16 cellular contexts compared by ENCODE assay signal in the genomic region with DNA sequence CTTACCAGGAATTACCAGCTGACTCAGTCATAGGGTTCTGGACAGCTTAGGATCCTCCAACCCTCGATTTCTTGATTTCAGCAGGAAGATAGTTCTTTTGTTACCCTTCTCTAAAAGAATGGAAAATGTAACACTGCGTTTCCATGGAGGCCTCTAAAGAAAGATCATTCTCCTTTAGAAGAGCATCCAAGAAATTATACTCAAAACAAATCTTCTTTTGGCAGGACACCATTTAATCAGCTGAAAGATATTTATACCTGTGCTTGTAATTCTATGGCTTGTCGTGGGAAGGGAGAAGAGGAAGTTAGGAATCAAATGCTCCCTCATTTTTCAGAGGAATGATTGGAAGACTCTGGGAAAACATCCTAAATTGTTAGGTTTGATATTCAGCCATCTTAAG.
DNase-seq lines count a peak whose midpoint lies in the region; ATAC-seq and TF ChIP-seq lines count a peak whose summit lies in the region.
"Had no signal": no experiment of that assay in that cellular context is flagged by ENCODE, and none has a peak within 500 bp of the region (broad histone marks: within the 10 kb centered on the region; RNA-seq: fewer than 3 reads in every experiment).

No MANE protein-coding gene starts in this region.

- no peaks in the 10 kb centered on the region for H4K20me1 ChIP-seq in neural progenitor cell (ENCODE audit: low read depth)
- H4K20me1 ChIP-seq: BLaER1 treated with 17β-estradiol and CSF1 and Interleukin-3, amounts not matched to agents 10 nM and 100 nM had no signal

- no peak overlapping the region for H3K9ac ChIP-seq in neural progenitor cell
- H3K9ac ChIP-seq: BLaER1 treated with 17β-estradiol and CSF1 and Interleukin-3, amounts not matched to agents 10 nM and 100 nM; GM23248 had no signal

- no peaks in the 10 kb centered on the region for H3K9me3 ChIP-seq in neural progenitor cell (ENCODE audit: low read depth)

- peak overlapping the region; percentile 10 for H3K4me2 ChIP-seq in neural progenitor cell
- H3K4me2 ChIP-seq: BLaER1 treated with 17β-estradiol and CSF1 and Interleukin-3, amounts not matched to agents 10 nM and 100 nM had no signal

- H3K27me3 Mint-ChIP-seq in glutamatergic neuron (ENCODE audit: unreplicated experiment) (peaks cover 2% of the 10 kb centered on the region), neural progenitor cell (ENCODE audit: insufficient read depth, low read depth) (no peaks in the 10 kb centered on the region)
- H3K27me3 Mint-ChIP-seq in T-helper 2 cell treated with Interferon-gamma antibody and Interleukin-4, amounts not matched to agents 5 μg/mL and 100 μg/mL, for 36 hours (ENCODE audit: low read depth), result no peaks in the 10 kb centered on the region
- H3K27me3 Mint-ChIP-seq: B cell had no signal

- peaks cover 20% of the 10 kb centered on the region for H3K36me3 Mint-ChIP-seq in glutamatergic neuron (ENCODE audit: unreplicated experiment)
- H3K36me3 Mint-ChIP-seq in neural progenitor cell, result peaks cover 11% of the 10 kb centered on the region
- no peaks in the 10 kb centered on the region for H3K36me3 Mint-ChIP-seq in T-helper 2 cell treated with Interferon-gamma antibody and Interleukin-4, amounts not matched to agents 5 μg/mL and 100 μg/mL, for 36 hours (ENCODE audit: low read depth)

- H3K4me1 ChIP-seq in neural progenitor cell, result peaks cover 14% of the 10 kb centered on the region
- H3K4me1 ChIP-seq: BLaER1 treated with 17β-estradiol and CSF1 and Interleukin-3, amounts not matched to agents 10 nM and 100 nM; HAP-1 had no signal

- H3K27ac ChIP-seq in dorsolateral prefrontal cortex (peak overlapping the region in 54 of 59 donors; percentile 34 to 91 (median 78)), neural progenitor cell (peak overlapping the region; percentile 66)
- H3K27ac ChIP-seq: BLaER1 treated with 17β-estradiol and CSF1 and Interleukin-3, amounts not matched to agents 10 nM and 100 nM; GM23248; HL-60 had no signal

- no peaks in the 10 kb centered on the region for H3K36me3 ChIP-seq in neural progenitor cell
- H3K36me3 ChIP-seq: HAP-1 had no signal

- H3K27ac Mint-ChIP-seq in glutamatergic neuron (ENCODE audit: unreplicated experiment) (peak overlapping the region; percentile 95), neural progenitor cell (no peak overlapping the region)
- no peak overlapping the region for H3K27ac Mint-ChIP-seq in T-helper 2 cell treated with Interferon-gamma antibody and Interleukin-4, amounts not matched to agents 5 μg/mL and 100 μg/mL, for 36 hours
- H3K27ac Mint-ChIP-seq: B cell had no signal

- TF ChIP-seq CTCF in dorsolateral prefrontal cortex (IDR thresholded peaks at IDR 0.05 in 54 of 56, conservative IDR thresholded peaks at IDR 0.05 in 2 of 56; ENCODE audit: low read depth in 1 of 56, partially characterized antibody in 56 of 56) (no peak), glutamatergic neuron (IDR thresholded peaks at IDR 0.05; ENCODE audit: partially characterized antibody, unreplicated experiment) (no peak), neural progenitor cell (IDR thresholded peaks at IDR 0.05) (no peak)

- H3K4me3 ChIP-seq in dorsolateral prefrontal cortex (no peak overlapping the region), neural progenitor cell (no peak overlapping the region)
- H3K4me3 ChIP-seq: BLaER1 treated with 17β-estradiol and CSF1 and Interleukin-3, amounts not matched to agents 10 nM and 100 nM; GM23248; HAP-1 had no signal

- intact Hi-C loops in dorsolateral prefrontal cortex (cut with DNase I), result no loop called here

- H3K9me3 Mint-ChIP-seq in glutamatergic neuron (ENCODE audit: unreplicated experiment) (peaks cover 2% of the 10 kb centered on the region), neural progenitor cell (peaks cover 4% of the 10 kb centered on the region)
- H3K9me3 Mint-ChIP-seq in T-helper 2 cell treated with Interferon-gamma antibody and Interleukin-4, amounts not matched to agents 5 μg/mL and 100 μg/mL, for 36 hours, result no peaks in the 10 kb centered on the region
- H3K9me3 Mint-ChIP-seq: CD8-positive, alpha-beta T cell had no signal

- DNase-seq in dorsolateral prefrontal cortex, result no peak
- DNase-seq in glutamatergic neuron, result no peak
- DNase-seq in neural progenitor cell (ENCODE audit: low spot score), result no peak
- no peak for DNase-seq in T-helper 2 cell treated with Interferon-gamma antibody and Interleukin-4, amounts not matched to agents 5 μg/mL and 100 μg/mL, for 36 hours (ENCODE audit: low spot score)
- DNase-seq in SKM-1 (lab: John Stamatoyannopoulos, UW; ENCODE audit: unreplicated experiment), result no peak
- DNase-seq: Calu3; CD8-positive, alpha-beta T cell; DMS53; DND-41; EL; GM23248 had no signal

- no peaks in the 10 kb centered on the region for H3K27me3 ChIP-seq in dorsolateral prefrontal cortex
- H3K27me3 ChIP-seq in neural progenitor cell, result no peaks in the 10 kb centered on the region
- H3K27me3 ChIP-seq: BLaER1 treated with 17β-estradiol and CSF1 and Interleukin-3, amounts not matched to agents 10 nM and 100 nM had no signal

- H3K79me2 ChIP-seq in neural progenitor cell (ENCODE audit: low read depth), result no peaks in the 10 kb centered on the region

- H3K4me1 Mint-ChIP-seq in glutamatergic neuron (ENCODE audit: low read depth, unreplicated experiment) (peaks cover 18% of the 10 kb centered on the region), neural progenitor cell (peaks cover 17% of the 10 kb centered on the region)
- H3K4me1 Mint-ChIP-seq in T-helper 2 cell treated with Interferon-gamma antibody and Interleukin-4, amounts not matched to agents 5 μg/mL and 100 μg/mL, for 36 hours (ENCODE audit: low read depth), result no peaks in the 10 kb centered on the region
- H3K4me1 Mint-ChIP-seq: B cell had no signal

- ATAC-seq in GM21529 (IDR thresholded peaks at IDR 0.05; ENCODE audit: unreplicated experiment), result no peak
- ATAC-seq: CD8-positive, alpha-beta T cell had no signal

- H3K4me3 Mint-ChIP-seq in glutamatergic neuron (ENCODE audit: unreplicated experiment) (no peak overlapping the region), neural progenitor cell (no peak overlapping the region)
- no peak overlapping the region for H3K4me3 Mint-ChIP-seq in T-helper 2 cell treated with Interferon-gamma antibody and Interleukin-4, amounts not matched to agents 5 μg/mL and 100 μg/mL, for 36 hours
- H3K4me3 Mint-ChIP-seq: B cell; CD8-positive, alpha-beta T cell had no signal

- no peak overlapping the region for H2AFZ ChIP-seq in neural progenitor cell (replicated peaks)
- H2AFZ ChIP-seq: GM23248 had no signal

- H3F3A ChIP-seq in neural progenitor cell (ENCODE audit: low read depth), result peaks cover 13% of the 10 kb centered on the region
